Comparison of ENCODE assay signal across 1 cellular context in the genomic region with DNA sequence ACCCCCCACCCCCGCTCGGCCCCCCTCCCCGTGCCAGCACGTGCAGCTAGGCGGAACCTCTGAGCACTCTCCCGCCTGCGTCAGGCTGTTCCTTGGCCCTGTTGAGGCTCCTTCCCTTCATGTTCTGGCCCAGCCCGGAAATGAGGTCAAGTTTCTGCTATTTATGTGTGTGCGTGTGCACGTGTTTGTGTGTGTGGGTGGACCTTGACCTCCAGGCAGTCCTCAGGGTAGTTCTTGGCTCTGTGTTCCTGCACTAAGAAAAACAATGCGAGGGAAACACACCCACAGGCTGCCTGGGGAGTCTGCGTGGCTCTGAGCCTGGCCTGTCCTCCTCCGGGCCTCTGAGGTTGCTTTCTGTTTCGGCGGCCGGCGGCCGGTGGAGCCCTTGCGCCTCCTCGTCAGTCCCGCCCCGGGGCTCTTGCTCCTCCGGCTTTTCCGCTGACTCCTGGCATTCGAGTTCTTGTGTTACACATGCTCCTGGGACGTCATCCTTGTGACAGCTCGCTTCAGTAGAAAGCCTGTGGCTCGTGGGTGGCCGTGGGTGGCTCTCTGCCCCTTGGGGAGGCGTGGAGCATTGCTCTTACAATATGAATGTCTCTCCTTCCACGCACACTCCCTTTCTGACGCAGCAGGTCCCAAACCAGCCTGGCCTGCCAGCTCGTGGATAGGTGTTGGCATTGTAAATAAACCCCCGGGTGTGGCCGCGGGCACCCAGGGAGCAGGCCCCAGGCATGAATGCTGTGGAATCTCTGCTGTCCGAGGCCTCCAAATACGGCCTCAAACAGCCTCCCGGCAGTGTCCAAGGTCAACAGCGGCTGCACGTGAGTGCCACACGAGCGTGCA.
A peak's percentile ranks its signal among the peaks of the same experiment; 100 is the strongest.
TF ChIP-seq lines count a peak whose summit lies in the region.

No MANE protein-coding gene starts in this region.

TF ChIP-seq in HEK293, 187 proteins besides CTCF, POLR2A, EP300 and RAD21 (continued from another document):
- TF ChIP-seq KLF8 (tag by site-specific recombination; IDR thresholded peaks at IDR 0.05) (peak; percentile 83; the same call in 1 of the 2 replicates), ZNF184 (tag by site-specific recombination; IDR thresholded peaks at IDR 0.05) (no peak), GLI4 (tag by site-specific recombination; IDR thresholded peaks at IDR 0.05) (no peak), ZNF623 (tag by site-specific recombination; IDR thresholded peaks at IDR 0.05) (peak; percentile 32; the same call in 1 of the 2 replicates), ZNF169 (tag by site-specific recombination; IDR thresholded peaks at IDR 0.05) (no peak), ZNF561 (tag by site-specific recombination; IDR thresholded peaks at IDR 0.05; ENCODE audit: borderline replicate concordance) (no peak)
- TF ChIP-seq, protein P1, sequence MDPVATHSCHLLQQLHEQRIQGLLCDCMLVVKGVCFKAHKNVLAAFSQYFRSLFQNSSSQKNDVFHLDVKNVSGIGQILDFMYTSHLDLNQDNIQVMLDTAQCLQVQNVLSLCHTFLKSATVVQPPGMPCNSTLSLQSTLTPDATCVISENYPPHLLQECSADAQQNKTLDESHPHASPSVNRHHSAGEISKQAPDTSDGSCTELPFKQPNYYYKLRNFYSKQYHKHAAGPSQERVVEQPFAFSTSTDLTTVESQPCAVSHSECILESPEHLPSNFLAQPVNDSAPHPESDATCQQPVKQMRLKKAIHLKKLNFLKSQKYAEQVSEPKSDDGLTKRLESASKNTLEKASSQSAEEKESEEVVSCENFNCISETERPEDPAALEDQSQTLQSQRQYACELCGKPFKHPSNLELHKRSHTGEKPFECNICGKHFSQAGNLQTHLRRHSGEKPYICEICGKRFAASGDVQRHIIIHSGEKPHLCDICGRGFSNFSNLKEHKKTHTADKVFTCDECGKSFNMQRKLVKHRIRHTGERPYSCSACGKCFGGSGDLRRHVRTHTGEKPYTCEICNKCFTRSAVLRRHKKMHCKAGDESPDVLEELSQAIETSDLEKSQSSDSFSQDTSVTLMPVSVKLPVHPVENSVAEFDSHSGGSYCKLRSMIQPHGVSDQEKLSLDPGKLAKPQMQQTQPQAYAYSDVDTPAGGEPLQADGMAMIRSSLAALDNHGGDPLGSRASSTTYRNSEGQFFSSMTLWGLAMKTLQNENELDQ (tag by site-specific recombination; IDR thresholded peaks at IDR 0.05; ENCODE audit: low read depth): no peak
- TF ChIP-seq, protein P2, sequence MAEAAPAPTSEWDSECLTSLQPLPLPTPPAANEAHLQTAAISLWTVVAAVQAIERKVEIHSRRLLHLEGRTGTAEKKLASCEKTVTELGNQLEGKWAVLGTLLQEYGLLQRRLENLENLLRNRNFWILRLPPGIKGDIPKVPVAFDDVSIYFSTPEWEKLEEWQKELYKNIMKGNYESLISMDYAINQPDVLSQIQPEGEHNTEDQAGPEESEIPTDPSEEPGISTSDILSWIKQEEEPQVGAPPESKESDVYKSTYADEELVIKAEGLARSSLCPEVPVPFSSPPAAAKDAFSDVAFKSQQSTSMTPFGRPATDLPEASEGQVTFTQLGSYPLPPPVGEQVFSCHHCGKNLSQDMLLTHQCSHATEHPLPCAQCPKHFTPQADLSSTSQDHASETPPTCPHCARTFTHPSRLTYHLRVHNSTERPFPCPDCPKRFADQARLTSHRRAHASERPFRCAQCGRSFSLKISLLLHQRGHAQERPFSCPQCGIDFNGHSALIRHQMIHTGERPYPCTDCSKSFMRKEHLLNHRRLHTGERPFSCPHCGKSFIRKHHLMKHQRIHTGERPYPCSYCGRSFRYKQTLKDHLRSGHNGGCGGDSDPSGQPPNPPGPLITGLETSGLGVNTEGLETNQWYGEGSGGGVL (tag by site-specific recombination; IDR thresholded peaks at IDR 0.05): 0 out of 2 replicates have a peak, but pooled peaks have one; percentile 51
- TF ChIP-seq, protein P3, sequence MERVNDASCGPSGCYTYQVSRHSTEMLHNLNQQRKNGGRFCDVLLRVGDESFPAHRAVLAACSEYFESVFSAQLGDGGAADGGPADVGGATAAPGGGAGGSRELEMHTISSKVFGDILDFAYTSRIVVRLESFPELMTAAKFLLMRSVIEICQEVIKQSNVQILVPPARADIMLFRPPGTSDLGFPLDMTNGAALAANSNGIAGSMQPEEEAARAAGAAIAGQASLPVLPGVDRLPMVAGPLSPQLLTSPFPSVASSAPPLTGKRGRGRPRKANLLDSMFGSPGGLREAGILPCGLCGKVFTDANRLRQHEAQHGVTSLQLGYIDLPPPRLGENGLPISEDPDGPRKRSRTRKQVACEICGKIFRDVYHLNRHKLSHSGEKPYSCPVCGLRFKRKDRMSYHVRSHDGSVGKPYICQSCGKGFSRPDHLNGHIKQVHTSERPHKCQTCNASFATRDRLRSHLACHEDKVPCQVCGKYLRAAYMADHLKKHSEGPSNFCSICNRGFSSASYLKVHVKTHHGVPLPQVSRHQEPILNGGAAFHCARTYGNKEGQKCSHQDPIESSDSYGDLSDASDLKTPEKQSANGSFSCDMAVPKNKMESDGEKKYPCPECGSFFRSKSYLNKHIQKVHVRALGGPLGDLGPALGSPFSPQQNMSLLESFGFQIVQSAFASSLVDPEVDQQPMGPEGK (tag by site-specific recombination; IDR thresholded peaks at IDR 0.05): peak; percentile 73
TF ChIP-seq in HEK293: peak in this region for 44.
